Comparison of ENCODE assay signal across 1 cellular context in the genomic region with DNA sequence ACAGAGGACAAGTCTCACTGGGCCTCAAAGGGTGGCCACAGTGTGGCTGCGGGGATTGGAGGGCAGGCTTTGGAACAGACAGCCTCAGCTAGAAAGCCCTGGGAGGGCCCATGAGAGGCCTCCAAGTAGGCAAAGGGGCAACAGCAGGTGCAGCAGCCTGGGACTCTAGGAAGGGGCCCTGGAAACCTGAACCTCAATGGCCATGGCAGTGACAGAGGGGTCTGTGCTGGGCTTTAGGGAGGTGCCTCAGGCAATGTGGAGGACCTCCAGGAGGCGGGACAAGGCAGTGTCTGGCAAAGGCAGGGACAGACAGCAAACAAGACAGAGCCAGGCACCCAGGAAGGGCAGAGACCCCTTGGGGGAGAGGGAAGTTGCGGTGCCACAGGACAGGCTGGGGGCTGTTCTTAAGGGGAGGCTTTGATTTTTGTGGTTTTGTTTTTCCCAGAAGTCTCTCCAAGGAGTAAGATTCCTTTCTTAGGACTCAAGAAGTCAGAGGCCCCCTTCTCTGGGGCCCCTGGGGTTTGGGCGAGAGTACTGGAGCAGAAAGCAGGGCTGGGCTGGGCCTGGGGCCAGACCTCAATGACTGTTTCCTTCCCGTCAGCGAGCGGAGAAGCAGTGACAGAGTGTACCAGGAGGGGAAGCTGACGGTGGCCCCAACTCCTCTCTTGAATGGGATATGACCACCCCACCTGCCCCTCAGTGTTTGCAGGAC.
TF ChIP-seq lines count a peak whose summit lies in the region.

No MANE protein-coding gene starts in this region.

TF ChIP-seq in A549, 52 proteins besides CTCF, POLR2A, EP300 and RAD21 (continued from another document):
- TF ChIP-seq, protein P1, sequence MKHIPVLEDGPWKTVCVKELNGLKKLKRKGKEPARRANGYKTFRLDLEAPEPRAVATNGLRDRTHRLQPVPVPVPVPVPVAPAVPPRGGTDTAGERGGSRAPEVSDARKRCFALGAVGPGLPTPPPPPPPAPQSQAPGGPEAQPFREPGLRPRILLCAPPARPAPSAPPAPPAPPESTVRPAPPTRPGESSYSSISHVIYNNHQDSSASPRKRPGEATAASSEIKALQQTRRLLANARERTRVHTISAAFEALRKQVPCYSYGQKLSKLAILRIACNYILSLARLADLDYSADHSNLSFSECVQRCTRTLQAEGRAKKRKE (CRISPR knock-in tag; IDR thresholded peaks at IDR 0.05; ENCODE audit: low read depth): no peak
- TF ChIP-seq ESRRA (IDR thresholded peaks at IDR 0.05; ENCODE audit: borderline replicate concordance, low read length) (no peak), NFE2L2 (conservative IDR thresholded peaks at IDR 0.05; ENCODE audit: low read length) (no peak), GATA3 (IDR thresholded peaks at IDR 0.05; ENCODE audit: borderline replicate concordance) (no peak), RFX5 (IDR thresholded peaks at IDR 0.05) (no peak), ZC3H11A (IDR thresholded peaks at IDR 0.05) (no peak), FOSB (CRISPR knock-in tag; IDR thresholded peaks at IDR 0.05) (no peak), TP53 (CRISPR knock-in tag; IDR thresholded peaks at IDR 0.05) (no peak), MYC (IDR thresholded peaks at IDR 0.05; ENCODE audit: borderline replicate concordance, low read length) (no peak), NR3C1 (IDR thresholded peaks at IDR 0.05) (no peak), CHD2 (IDR thresholded peaks at IDR 0.05; ENCODE audit: low read length, partially characterized antibody) (no peak), HDAC2 (IDR thresholded peaks at IDR 0.05) (no peak), HOXB5 (CRISPR knock-in tag; IDR thresholded peaks at IDR 0.05) (no peak), CBX8 (IDR thresholded peaks at IDR 0.05) (no peak)
